14 cellular contexts compared by ENCODE assay signal in the genomic region with DNA sequence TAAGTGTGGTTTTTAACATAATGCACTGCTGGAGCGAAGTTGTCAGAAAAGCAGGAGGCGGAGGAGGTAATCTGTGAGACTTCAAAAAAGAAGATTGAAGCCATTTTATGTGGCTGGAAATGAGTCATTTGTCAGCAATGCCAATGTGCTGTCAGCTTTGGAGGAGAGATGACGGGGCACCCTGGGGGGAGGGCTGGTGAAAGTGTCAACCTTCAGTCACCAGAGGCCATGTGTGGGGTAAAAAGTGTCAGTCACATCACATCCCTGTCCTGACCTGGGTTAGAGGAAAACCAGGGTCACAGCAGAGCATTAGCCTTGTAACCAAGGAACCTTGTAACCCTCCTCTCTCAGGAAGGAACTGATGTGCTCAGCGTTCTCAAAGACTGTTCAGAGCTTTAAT. TPM values are rescaled to one million over a fixed set of nuclear protein-coding genes. Genes with fewer than 3 reads are reported as not detected.
DNase-seq lines count a peak whose midpoint lies in the region; ATAC-seq, FAIRE-seq and TF ChIP-seq lines count a peak whose summit lies in the region.
"Had no signal": no experiment of that assay in that cellular context is flagged by ENCODE, and none has a peak within 500 bp of the region (broad histone marks: within the 10 kb centered on the region; RNA-seq: fewer than 3 reads in every experiment).

No MANE protein-coding gene starts in this region.

- POLR2A ChIA-PET in BJ (lab: Charles Lee), result no interaction called here

- intact Hi-C loops in mucosa of descending colon (cut with DNase I, micrococcal nuclease), result no loop called here

- H3K9me3 ChIP-seq in mesodermal cell (ENCODE audit: control insufficient read depth, low read length) (no peaks in the 10 kb centered on the region), mucosa of descending colon (no peaks in the 10 kb centered on the region)
- H3K9me3 ChIP-seq: tibial nerve had no signal

- H3K27me3 ChIP-seq in BJ (ENCODE audit: control insufficient read depth, insufficient read depth, low read length) (no peaks in the 10 kb centered on the region), bronchial epithelial cell (ENCODE audit: control insufficient read depth, insufficient read depth, low read length) (no peaks in the 10 kb centered on the region)
- H3K27me3 ChIP-seq: tibial nerve had no signal

- no peak for TF ChIP-seq CTCF in BJ (IDR thresholded peaks at IDR 0.05; ENCODE audit: insufficient read depth, low read depth, low read length)
- no peak for TF ChIP-seq CTCF in bronchial epithelial cell (IDR thresholded peaks at IDR 0.05; ENCODE audit: insufficient read depth, low read length, severe bottlenecking)
- TF ChIP-seq CTCF in mucosa of descending colon (IDR thresholded peaks at IDR 0.05), result no peak

- peak overlapping the region; percentile 33 for H3K27ac ChIP-seq in mesodermal cell (ENCODE audit: low read depth, low read length, severe bottlenecking)
- H3K27ac ChIP-seq: tibial nerve had no signal

- ATAC-seq in mucosa of descending colon, result no peak
- no peak for ATAC-seq in HG02623 (IDR thresholded peaks at IDR 0.05; ENCODE audit: unreplicated experiment)

- WGBS in mesodermal cell (ENCODE audit: insufficient coverage in 2 of 2), 2 experiments, result 31 to 52% methylated on average over 3 of the region's 4 CpGs

- CTCF ChIA-PET in BJ (lab: Yijun Ruan, JAX), result interaction anchor here (0.9 kb wide), 1 partner anchor 25 kb away, joined by 3 read pairs; no protein-coding TSS in a partner anchor

- no peaks in the 10 kb centered on the region for H3K36me3 ChIP-seq in BJ (ENCODE audit: control insufficient read depth, insufficient read depth, low read length)
- H3K36me3 ChIP-seq in bronchial epithelial cell (ENCODE audit: control insufficient read depth, insufficient read depth, low read length), result no peaks in the 10 kb centered on the region
- H3K36me3 ChIP-seq in mesodermal cell (ENCODE audit: control insufficient read depth, insufficient read depth, low read length), result no peaks in the 10 kb centered on the region
- H3K36me3 ChIP-seq in mucosa of descending colon (ENCODE audit: low read depth), result no peaks in the 10 kb centered on the region
- H3K36me3 ChIP-seq: tibial nerve had no signal

- H3K4me3 ChIP-seq in BJ (ENCODE audit: low read depth, low read length) (no peak overlapping the region), bronchial epithelial cell (ENCODE audit: low read depth, low read length) (no peak overlapping the region), mesodermal cell (ENCODE audit: extremely low read depth, insufficient read depth, low read length, poor library complexity, severe bottlenecking) (no peak overlapping the region), mucosa of descending colon (no peak overlapping the region)
- H3K4me3 ChIP-seq: tibial nerve had no signal

- no peak for FAIRE-seq in bronchial epithelial cell (lab: Jason Lieb, UNC)
- FAIRE-seq: kidney had no signal

- DNase-seq in BJ (ENCODE audit: low read depth) (peak; percentile 31), HS-5 (ENCODE audit: low read depth) (peak; percentile 54), bronchial epithelial cell (ENCODE audit: low read depth) (peak; percentile 39), mucosa of descending colon (no peak), activated gamma-delta T cell treated with Interleukin-2 at 50 U/mL for 16 hours (no peak)
- DNase-seq in activated effector memory CD4-positive, alpha-beta T cell treated with Interleukin-2 at 50 U/mL for 16 hours, result no peak
- DNase-seq: activated CD8-positive, alpha-beta memory T cell treated with anti-CD3 and anti-CD28 coated beads for 24 hours; kidney; MV-4-11; NCI-H446; posterior cingulate gyrus had no signal

- H3K4me1 ChIP-seq in mesodermal cell (ENCODE audit: control insufficient read depth, insufficient read depth, low read length, poor library complexity, severe bottlenecking) (peaks cover 10% of the 10 kb centered on the region), mucosa of descending colon (ENCODE audit: low read depth) (no peaks in the 10 kb centered on the region)
- H3K4me1 ChIP-seq: tibial nerve had no signal

RNA-seq across cellular contexts. Expression of a gene that starts 59.1 kb away (rescaled TPM):
- polyA plus RNA-seq in BJ (2011; rRNA removed), result 5.4 and 9.2 TPM in 2 replicates
- polyA minus RNA-seq in BJ (2011; rRNA and poly(A)+ RNA removed), result 10.3 and 12.8 TPM in 2 replicates
- total RNA-seq in bronchial epithelial cell, result 0.13 and 0.26 TPM in 2 replicates
- 24.2 TPM for polyA plus RNA-seq in mesodermal cell (2013, experiment 1 of 2)
- polyA plus RNA-seq in mesodermal cell (2013, experiment 2 of 2), result 25.8 TPM
- 10 to 100 TPM in 2 of 3 donors, 1 to 10 TPM in 1; 6.9 to 16.1 (median 14.9) TPM for total RNA-seq in mucosa of descending colon

Comparison
In these comparisons a context has a peak if more than half of its experiments do, and no peak if none do; other contexts are left out.
1. DNase-seq: peak in BJ (single experiment), HS-5 (single experiment) and bronchial epithelial cell (single experiment); none in mucosa of descending colon (0 of 3), activated effector memory CD4-positive, alpha-beta T cell treated with Interleukin-2 at 50 U/mL for 16 hours (single experiment) and activated gamma-delta T cell treated with Interleukin-2 at 50 U/mL for 16 hours (single experiment).